In the genomic region with DNA sequence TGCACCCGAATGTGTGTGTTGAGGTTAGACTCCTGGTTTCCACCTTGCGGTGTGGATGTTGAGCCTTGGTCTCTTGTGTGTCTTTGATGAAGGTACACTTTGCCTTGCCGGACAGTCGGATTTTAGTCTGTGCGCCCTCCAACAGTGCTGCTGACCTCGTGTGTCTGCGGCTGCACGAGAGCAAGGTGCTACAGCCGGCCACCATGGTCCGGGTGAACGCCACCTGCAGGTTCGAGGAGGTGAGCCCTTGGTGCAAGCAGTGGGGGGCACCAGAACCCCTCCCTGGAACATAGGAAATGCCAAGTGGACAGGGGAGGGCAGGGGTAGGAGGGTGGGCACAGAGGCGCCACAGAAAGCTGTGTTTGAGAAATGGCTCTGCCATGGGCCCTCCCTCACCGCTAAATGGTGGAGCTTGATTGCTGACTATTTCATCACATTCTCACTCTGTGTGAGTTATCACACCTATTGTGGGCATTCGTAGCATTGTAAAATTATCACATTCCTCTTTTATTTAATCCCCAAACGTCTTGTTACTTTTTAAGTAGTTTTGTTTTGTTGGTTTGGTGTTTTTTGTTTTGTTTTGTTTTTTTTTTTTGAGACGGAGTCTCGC, we compare ENCODE assay signal across 23 cellular contexts. TPM values are rescaled to one million over a fixed set of nuclear protein-coding genes. Genes with fewer than 3 reads are reported as not detected.
"Had no signal": no experiment of that assay in that cellular context is flagged by ENCODE, and none has a peak within 500 bp of the region (broad histone marks: within the 10 kb centered on the region; RNA-seq: fewer than 3 reads in every experiment).

No MANE protein-coding gene starts in this region.

- H3K79me2 ChIP-seq: hepatocyte had no signal

- H3K36me3 ChIP-seq: colonic mucosa, esophagus muscularis mucosa, prostate gland, transverse colon had no signal

- FAIRE-seq: keratinocyte, small intestine had no signal

- H3K4me1 ChIP-seq: colonic mucosa, transverse colon had no signal

- ATAC-seq: left ventricle myocardium superior; natural killer cell treated with Interleukin-12 subunit alpha and Interleukin-12 subunit beta and Interleukin-15 and Interleukin-18, amount 100 ng/mL, for 72 hours; right cardiac atrium had no signal

- H3K27me3 Mint-ChIP-seq: brain had no signal

- DNase-seq: activated CD4-positive, alpha-beta T cell treated with anti-CD3 and anti-CD28 coated beads, Interleukin-2, amount 50 U/mL, for 1 hour; activated naive CD4-positive, alpha-beta T cell; activated naive CD8-positive, alpha-beta T cell treated with anti-CD3 and anti-CD28 coated beads, Interleukin-2, amount 10 ng/mL, durations not matched to agents 7 days and 5 days; central memory CD4-positive, alpha-beta T cell; colonic mucosa; left ventricle myocardium superior; mesenchymal stem cell; nucleus accumbens; small intestine; stimulated activated CD4-positive, alpha-beta T cell treated with anti-CD3 and anti-CD28 coated beads, Interleukin-4, amount 100 ng/mL, for 4 hours; stimulated activated CD8-positive, alpha-beta memory T cell treated with anti-CD3 and anti-CD28 coated beads, Interleukin-4, amount 100 ng/mL, for 48 hours; stimulated activated naive CD4-positive, alpha-beta T cell treated with Interleukin-2 at 50 U/mL for 16 hours; substantia nigra; transverse colon had no signal

- H3K4me3 Mint-ChIP-seq: activated naive CD8-positive, alpha-beta T cell treated with anti-CD3 and anti-CD28 coated beads, Interleukin-2, amount 10 ng/mL, durations not matched to agents 7 days and 5 days; brain; natural killer cell treated with Interleukin-12 subunit alpha and Interleukin-12 subunit beta and Interleukin-15 and Interleukin-18, amount 100 ng/mL, for 72 hours had no signal

- H3K27ac Mint-ChIP-seq: activated naive CD8-positive, alpha-beta T cell treated with anti-CD3 and anti-CD28 coated beads, Interleukin-2, amount 10 ng/mL, durations not matched to agents 7 days and 5 days; brain; natural killer cell treated with Interleukin-12 subunit alpha and Interleukin-12 subunit beta and Interleukin-15 and Interleukin-18, amount 100 ng/mL, for 72 hours had no signal

- H3K4me2 ChIP-seq: hepatocyte had no signal

- H3K4me3 ChIP-seq: colonic mucosa, esophagus muscularis mucosa, hepatocyte, prostate gland, transverse colon had no signal

- H2AFZ ChIP-seq: hepatocyte had no signal

- H3K9me3 ChIP-seq: colonic mucosa, esophagus muscularis mucosa, prostate gland, transverse colon had no signal

- H3K36me3 Mint-ChIP-seq: activated naive CD8-positive, alpha-beta T cell treated with anti-CD3 and anti-CD28 coated beads, Interleukin-2, amount 10 ng/mL, durations not matched to agents 7 days and 5 days; brain; natural killer cell treated with Interleukin-12 subunit alpha and Interleukin-12 subunit beta and Interleukin-15 and Interleukin-18, amount 100 ng/mL, for 72 hours had no signal

- H3K9me3 Mint-ChIP-seq: activated naive CD8-positive, alpha-beta T cell treated with anti-CD3 and anti-CD28 coated beads, Interleukin-2, amount 10 ng/mL, durations not matched to agents 7 days and 5 days; brain; natural killer cell treated with Interleukin-12 subunit alpha and Interleukin-12 subunit beta and Interleukin-15 and Interleukin-18, amount 100 ng/mL, for 72 hours had no signal

- H3K27me3 ChIP-seq: colonic mucosa, hepatocyte had no signal

- H3K27ac ChIP-seq: colonic mucosa, esophagus muscularis mucosa, hepatocyte, prostate gland, transverse colon had no signal

RNA-seq across cellular contexts. Expression of a gene that starts 26.4 kb away (rescaled TPM):
- total RNA-seq: colonic mucosa had no signal

RNA-seq across cellular contexts. Expression of a gene that starts 54.3 kb away (rescaled TPM):
- total RNA-seq: activated CD8-positive, alpha-beta memory T cell treated with anti-CD3 and anti-CD28 coated beads for 36 hours; activated naive CD8-positive, alpha-beta T cell treated with anti-CD3 and anti-CD28 coated beads, Interleukin-2, amount 10 ng/mL, durations not matched to agents 7 days and 5 days; natural killer cell treated with Interleukin-12 subunit alpha and Interleukin-12 subunit beta and Interleukin-15 and Interleukin-18, amount 100 ng/mL, for 72 hours had no signal
- polyA plus RNA-seq: keratinocyte had no signal

RNA-seq across cellular contexts. Expression of a gene that starts 58.9 kb away (rescaled TPM):
- total RNA-seq: colonic mucosa, glomerular endothelial cell, transverse colon had no signal
- polyA plus RNA-seq: keratinocyte had no signal
